ENCODE assay signal across 12 cellular contexts in genomic region chr10:113644185-113645120, GRCh38. TPM values are rescaled to one million over a fixed set of nuclear protein-coding genes. Genes with fewer than 3 reads are reported as not detected.
A peak's percentile ranks its signal among the peaks of the same experiment; 100 is the strongest.
DNase-seq lines count a peak whose midpoint lies in the region; ATAC-seq lines count a peak whose summit lies in the region.
"Had no signal": no experiment of that assay in that cellular context is flagged by ENCODE, and none has a peak within 500 bp of the region (broad histone marks: within the 10 kb centered on the region; RNA-seq: fewer than 3 reads in every experiment).

No MANE protein-coding gene starts in this region.

- H3K18ac ChIP-seq in trophoblast cell (ENCODE audit: low read length), result no peak overlapping the region

- no peak overlapping the region for H4K12ac ChIP-seq in trophoblast cell (ENCODE audit: low read depth, low read length)

- no peak overlapping the region for H4K8ac ChIP-seq in trophoblast cell (ENCODE audit: low read depth, low read length)

- H3K36me3 ChIP-seq in trophoblast cell (ENCODE audit: control insufficient read depth in 1 of 2, insufficient read depth in 2 of 2, low read length in 2 of 2), result no peaks in the 10 kb centered on the region

- no peaks in the 10 kb centered on the region for H3K79me1 ChIP-seq in trophoblast cell (ENCODE audit: low read length)

- no peak overlapping the region for H2AK5ac ChIP-seq in trophoblast cell (ENCODE audit: low read length)

- H3K4me3 ChIP-seq in trophoblast cell (ENCODE audit: low read depth, low read length), result no peak overlapping the region

- H3K4me2 ChIP-seq in trophoblast cell (ENCODE audit: low read length), result no peak overlapping the region

- H3K9me3 ChIP-seq in trophoblast cell (ENCODE audit: insufficient read depth, low read depth, low read length), result no peaks in the 10 kb centered on the region

- DNase-seq in ELF-1 (ENCODE audit: low read depth, low spot score) (peak; percentile 24), SW480 (ENCODE audit: low spot score) (peak; percentile 83), foreskin melanocyte (peak; percentile 47), trophoblast cell (peak; percentile 10 to 72), NCI-H774 (lab: John Stamatoyannopoulos, UW) (no peak)
- DNase-seq in activated CD4-positive, CD25-positive, alpha-beta regulatory T cell (lab: John Stamatoyannopoulos, UW), result no peak
- DNase-seq: activated T-cell treated with anti-CD3 and anti-CD28 coated beads, Interleukin-2, amount 50 U/mL, for 48 hours; CD4-positive, alpha-beta memory T cell; naive B cell; NCI-H1417 treated with DMSO at 0.1 percent for 48 hours had no signal

- WGBS in trophoblast cell (ENCODE audit: extremely low coverage, insufficient coverage, insufficient read length), result no CpG with 5 or more reads among the region's 7 CpGs

- no peak overlapping the region for H2AFZ ChIP-seq in trophoblast cell (ENCODE audit: insufficient read depth, low read length, poor library complexity)

- no peak overlapping the region for H2BK12ac ChIP-seq in trophoblast cell (ENCODE audit: low read length)

- H2BK120ac ChIP-seq in trophoblast cell (ENCODE audit: insufficient read depth, low read length, poor library complexity), result no peak overlapping the region

- H4K91ac ChIP-seq in trophoblast cell (ENCODE audit: low read depth, low read length), result no peak overlapping the region

- no peak overlapping the region for H3K9ac ChIP-seq in trophoblast cell (ENCODE audit: low read length)

- ATAC-seq in GM21447 (IDR thresholded peaks at IDR 0.05; ENCODE audit: unreplicated experiment), result no peak
- ATAC-seq in HG03175 (IDR thresholded peaks at IDR 0.05; ENCODE audit: unreplicated experiment), result no peak

- no peak overlapping the region for H3K14ac ChIP-seq in trophoblast cell (ENCODE audit: low read length)

- H3K27me3 ChIP-seq in trophoblast cell (ENCODE audit: insufficient read depth, low read length), result no peaks in the 10 kb centered on the region

- H3K4me1 ChIP-seq in trophoblast cell (ENCODE audit: control insufficient read depth in 1 of 2, insufficient read depth in 2 of 2, low read length in 2 of 2), result no peaks in the 10 kb centered on the region

- no peak overlapping the region for H3K27ac ChIP-seq in trophoblast cell (ENCODE audit: low read depth, low read length)

- H3K23ac ChIP-seq in trophoblast cell (ENCODE audit: low read length), result no peak overlapping the region

- no peaks in the 10 kb centered on the region for H3K79me2 ChIP-seq in trophoblast cell (ENCODE audit: control insufficient read depth, insufficient read depth, low read length, poor library complexity)

- no peak overlapping the region for H2BK5ac ChIP-seq in trophoblast cell (ENCODE audit: low read depth, low read length, poor library complexity)

- no peak overlapping the region for H3K4ac ChIP-seq in trophoblast cell (ENCODE audit: low read depth, low read length)

RNA-seq across cellular contexts. Expression of gene NRAP, which starts 19.4 kb away (rescaled TPM):
- 0.01 TPM in 2 replicates for polyA plus RNA-seq in trophoblast cell (2013)
- polyA plus RNA-seq: CD4-positive, alpha-beta memory T cell had no signal

RNA-seq across cellular contexts. Expression of gene CASP7, which starts 35.3 kb away (rescaled TPM):
- 3.5 and 3.6 TPM in 2 replicates for polyA plus RNA-seq in trophoblast cell (2013)

Comparison
In these comparisons a context has a peak if more than half of its experiments do, and no peak if none do; other contexts are left out.
1. DNase-seq: peak in ELF-1 (single experiment), SW480 (single experiment), foreskin melanocyte (single experiment) and trophoblast cell (2 of 2); none in NCI-H774 (single experiment) and activated CD4-positive, CD25-positive, alpha-beta regulatory T cell (0 of 4).